Comparison of ENCODE assay signal across 28 cellular contexts in the genomic region with DNA sequence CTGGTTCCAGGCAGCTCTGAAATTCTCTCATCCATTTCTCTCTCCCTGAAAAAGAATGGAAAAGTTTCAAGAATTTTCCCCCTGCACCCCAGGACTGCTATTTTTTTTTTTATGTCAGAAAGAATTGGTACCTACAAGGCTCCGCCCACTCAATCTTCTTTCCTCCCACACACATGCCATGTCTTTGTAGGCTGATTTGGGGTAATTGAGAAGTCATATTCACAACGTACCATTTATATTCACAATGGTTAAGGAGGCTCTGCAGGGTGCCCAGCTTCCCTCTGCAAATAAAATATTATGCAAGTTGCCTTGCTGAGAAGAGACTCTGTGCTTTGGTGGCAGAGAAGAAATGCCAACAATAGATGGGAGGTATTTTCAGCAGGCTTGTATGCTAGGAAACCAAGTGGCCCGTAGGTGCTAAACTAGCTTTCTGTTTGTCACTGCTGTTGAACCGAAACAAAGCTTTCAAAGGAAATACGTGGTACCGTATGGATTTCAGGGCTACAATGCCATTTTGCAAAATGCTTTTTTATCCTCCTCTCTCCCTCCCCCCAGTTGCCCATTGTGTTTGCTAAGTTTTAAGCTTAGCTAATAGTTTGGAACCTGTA.
"Had no signal": no experiment of that assay in that cellular context is flagged by ENCODE, and none has a peak within 500 bp of the region (broad histone marks: within the 10 kb centered on the region; RNA-seq: fewer than 3 reads in every experiment).

No MANE protein-coding gene starts in this region.

- H3K4me1 Mint-ChIP-seq: activated B cell treated with CpG ODN at 0.5 μM for 24 hours; activated CD4-positive, alpha-beta T cell treated with anti-CD3 and anti-CD28 coated beads for 36 hours; stimulated activated memory B cell treated with anti-CD40 and anti-IgM and Interleukin-4, amounts not matched to agents 10 μg/mL and 1 μg/mL and 100 μg/mL, for 72 hours had no signal

- H3K27ac ChIP-seq: colonic mucosa, sigmoid colon, testis, vagina had no signal

- H3K27me3 Mint-ChIP-seq: activated B cell treated with CpG ODN at 0.5 μM for 24 hours had no signal

- H3K9me3 ChIP-seq: colonic mucosa, sigmoid colon, testis, vagina had no signal

- H3K4me3 ChIP-seq: colonic mucosa, dorsolateral prefrontal cortex, sigmoid colon, smooth muscle cell, testis, vagina had no signal

- H3K4me1 ChIP-seq: colonic mucosa, sigmoid colon, testis, vagina had no signal

- H3K36me3 Mint-ChIP-seq: natural killer cell treated with Interleukin-12 subunit alpha and Interleukin-12 subunit beta and Interleukin-15 and Interleukin-18, amount 100 ng/mL, for 72 hours; stimulated activated memory B cell treated with anti-CD40 and anti-IgM and Interleukin-4, amounts not matched to agents 10 μg/mL and 1 μg/mL and 100 μg/mL, for 72 hours; type B pancreatic cell had no signal

- DNase-seq: activated B cell treated with CpG ODN at 0.5 μM for 24 hours; activated CD4-positive, alpha-beta T cell treated with anti-CD3 and anti-CD28 coated beads for 36 hours; activated CD4-positive, alpha-beta T cell treated with anti-CD3 and anti-CD28 coated beads, Interleukin-2, amount 50 U/mL, for 48 hours; activated effector memory CD4-positive, alpha-beta T cell treated with Interleukin-2 at 50 U/mL for 16 hours; activated naive CD4-positive, alpha-beta T cell treated with anti-CD3 and anti-CD28 coated beads for 36 hours; activated T-cell treated with anti-CD3 and anti-CD28 coated beads, Interleukin-2, amount 50 U/mL, for 48 hours; amygdala; colonic mucosa; dorsolateral prefrontal cortex; effector memory CD8-positive, alpha-beta T cell; glutamatergic neuron; hippocampal formation; left ventricle myocardium superior; midbrain; sigmoid colon; stimulated activated CD4-positive, alpha-beta T cell treated with anti-CD3 and anti-CD28 coated beads, Interleukin-15, amount 100 ng/mL, for 24 hours; T1000; testis had no signal

- H3K36me3 ChIP-seq: colonic mucosa, sigmoid colon, vagina had no signal

- FAIRE-seq: bronchial epithelial cell, endothelial cell of umbilical vein, frontal cortex, islet of Langerhans had no signal

- H3K4me2 ChIP-seq: smooth muscle cell had no signal

- ATAC-seq: activated CD4-positive, alpha-beta T cell treated with anti-CD3 and anti-CD28 coated beads for 36 hours; effector memory CD8-positive, alpha-beta T cell; esophagus mucosa; left ventricle myocardium superior; natural killer cell treated with Interleukin-12 subunit alpha and Interleukin-12 subunit beta and Interleukin-15 and Interleukin-18, amount 100 ng/mL, for 72 hours; stimulated activated memory B cell treated with anti-CD40 and anti-IgM and Interleukin-4, amounts not matched to agents 10 μg/mL and 1 μg/mL and 100 μg/mL, for 72 hours had no signal

- H3K27ac Mint-ChIP-seq: activated B cell treated with CpG ODN at 0.5 μM for 24 hours; activated CD4-positive, alpha-beta T cell treated with anti-CD3 and anti-CD28 coated beads for 36 hours; activated naive CD4-positive, alpha-beta T cell treated with anti-CD3 and anti-CD28 coated beads for 36 hours; effector memory CD8-positive, alpha-beta T cell; natural killer cell treated with Interleukin-12 subunit alpha and Interleukin-12 subunit beta and Interleukin-15 and Interleukin-18, amount 100 ng/mL, for 72 hours; stimulated activated memory B cell treated with anti-CD40 and anti-IgM and Interleukin-4, amounts not matched to agents 10 μg/mL and 1 μg/mL and 100 μg/mL, for 72 hours; type B pancreatic cell had no signal

- H3K27me3 ChIP-seq: colonic mucosa, sigmoid colon, testis, vagina had no signal

- H3K4me3 Mint-ChIP-seq: activated B cell treated with CpG ODN at 0.5 μM for 24 hours; activated CD4-positive, alpha-beta T cell treated with anti-CD3 and anti-CD28 coated beads for 36 hours; activated naive CD4-positive, alpha-beta T cell treated with anti-CD3 and anti-CD28 coated beads for 36 hours; effector memory CD8-positive, alpha-beta T cell; natural killer cell treated with Interleukin-12 subunit alpha and Interleukin-12 subunit beta and Interleukin-15 and Interleukin-18, amount 100 ng/mL, for 72 hours; stimulated activated memory B cell treated with anti-CD40 and anti-IgM and Interleukin-4, amounts not matched to agents 10 μg/mL and 1 μg/mL and 100 μg/mL, for 72 hours; type B pancreatic cell had no signal
